ENCODE assay signal across 11 cellular contexts in the genomic region with DNA sequence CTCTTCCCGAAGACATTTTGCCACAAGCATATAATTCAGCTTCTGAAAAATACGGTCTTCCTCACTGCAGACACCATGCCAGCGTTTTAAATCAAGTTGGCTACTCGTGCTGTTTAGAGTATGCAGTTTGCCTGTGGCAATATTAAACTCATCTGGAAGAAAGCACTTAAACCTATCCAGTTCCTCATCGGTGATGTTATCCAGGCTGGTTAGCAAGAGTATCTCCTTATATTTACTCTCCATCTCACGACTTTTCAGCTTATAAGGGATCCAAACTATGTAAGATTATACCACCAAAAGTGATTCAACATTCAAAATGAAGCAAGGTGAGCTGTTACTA. TPM values are rescaled to one million over a fixed set of nuclear protein-coding genes. Genes with fewer than 3 reads are reported as not detected.
DNase-seq lines count a peak whose midpoint lies in the region; ATAC-seq and TF ChIP-seq lines count a peak whose summit lies in the region.
"Had no signal": no experiment of that assay in that cellular context is flagged by ENCODE, and none has a peak within 500 bp of the region (broad histone marks: within the 10 kb centered on the region; RNA-seq: fewer than 3 reads in every experiment).

No MANE protein-coding gene starts in this region.

- no peaks in the 10 kb centered on the region for H3K9me3 ChIP-seq in breast epithelium
- no peaks in the 10 kb centered on the region for H3K9me3 ChIP-seq in iPS-18a (ENCODE audit: control insufficient read depth, low read depth, low read length)
- no peaks in the 10 kb centered on the region for H3K9me3 ChIP-seq in gastrocnemius medialis

- peaks cover 3% of the 10 kb centered on the region for H3K27me3 Mint-ChIP-seq in HFFc6 (ENCODE audit: insufficient read depth)

- H3K36me3 ChIP-seq in breast epithelium (no peaks in the 10 kb centered on the region), iPS-18a (ENCODE audit: control insufficient read depth, low read depth, low read length) (no peaks in the 10 kb centered on the region), gastrocnemius medialis (no peaks in the 10 kb centered on the region)

- in situ Hi-C loops in gastrocnemius medialis (cut with MboI; ENCODE audit: low sequenced_read_pairs in 4 of 4) = no loop called here

- no peaks in the 10 kb centered on the region for H3K9me3 Mint-ChIP-seq in HFFc6

- peaks cover 34% of the 10 kb centered on the region for H3K4me1 Mint-ChIP-seq in HFFc6 (ENCODE audit: low read depth)

- DNase-seq in HFFc6 = peak; percentile 29
- no peak for DNase-seq in breast epithelium (ENCODE audit: low spot score in 2 of 2)
- no peak for DNase-seq in gastrocnemius medialis
- DNase-seq in NCI-H774 (lab: John Stamatoyannopoulos, UW) = no peak
- no peak for DNase-seq in AG08395 (ENCODE audit: low spot score)
- DNase-seq in occipital lobe (lab: John Stamatoyannopoulos, UW) = no peak
- no peak for DNase-seq in posterior cingulate gyrus
- DNase-seq: activated CD4-positive, alpha-beta T cell treated with anti-CD3 and anti-CD28 coated beads, Interleukin-2, amount 50 U/mL, for 1 hour; DMS79; NK-92 treated with Interleukin-12 subunit alpha and Interleukin-12 subunit beta, amount 100 ng/mL, for 24 hours had no signal

- H3K27ac Mint-ChIP-seq in HFFc6 = peak overlapping the region; percentile 85

- ATAC-seq in gastrocnemius medialis = peak; percentile 23

- peak overlapping the region; percentile 57 to 73 (median 59) for H3K4me3 ChIP-seq in breast epithelium
- H3K4me3 ChIP-seq in iPS-18a (ENCODE audit: low read length) = peak overlapping the region; percentile 95
- peak overlapping the region; percentile 50 to 64 (median 56) for H3K4me3 ChIP-seq in gastrocnemius medialis

- peak overlapping the region; percentile 88 for H3K4me3 Mint-ChIP-seq in HFFc6

- H3K36me3 Mint-ChIP-seq in HFFc6 (ENCODE audit: low read depth) = no peaks in the 10 kb centered on the region

- TF ChIP-seq POLR2A in breast epithelium (IDR thresholded peaks at IDR 0.05) (no peak), gastrocnemius medialis (IDR thresholded peaks at IDR 0.05) (no peak)

- H3K9ac ChIP-seq in iPS-18a (ENCODE audit: low read length) = peak overlapping the region; percentile 29

- intact Hi-C loops in breast epithelium (cut with DNase I; ENCODE audit: low total_unique reads) (no loop called here), gastrocnemius medialis (cut with DNase I; ENCODE audit: low total_unique reads) (no loop called here), posterior cingulate gyrus (cut with DNase I) (no loop called here)

- TF ChIP-seq CTCF in HFFc6 (IDR thresholded peaks at IDR 0.05) (no peak), breast epithelium (IDR thresholded peaks at IDR 0.05) (no peak), gastrocnemius medialis (IDR thresholded peaks at IDR 0.05 in 4 of 5, conservative IDR thresholded peaks at IDR 0.05 in 1 of 5) (no peak)

- H3K4me1 ChIP-seq in breast epithelium (no peaks in the 10 kb centered on the region), iPS-18a (ENCODE audit: control insufficient read depth, low read depth, low read length) (peaks cover 13% of the 10 kb centered on the region), gastrocnemius medialis (peaks cover 0 to 6% of the 10 kb centered on the region in 2 donors)

- H3K27me3 ChIP-seq in breast epithelium (no peaks in the 10 kb centered on the region), iPS-18a (ENCODE audit: control insufficient read depth, insufficient read depth, low read length) (peaks cover 9% of the 10 kb centered on the region), gastrocnemius medialis (no peaks in the 10 kb centered on the region)

- H3K27ac ChIP-seq in breast epithelium (peak overlapping the region; percentile 93 to 96), iPS-18a (ENCODE audit: low read length) (peak overlapping the region; percentile 10), gastrocnemius medialis (peak overlapping the region; percentile 72 to 86 (median 76))

RNA-seq across cellular contexts. Expression of a gene that starts 9.7 kb away (rescaled TPM):
- 10 to 100 TPM; 50.5 to 70.7 (median 67.3) TPM for total RNA-seq in HFFc6 (2021; fragmentation: NEBNext Ultra II Directional; extraction: Animal tissue kit (Norgen Biotek cat#: 25700))
- total RNA-seq in breast epithelium (100 to 1,000 TPM in 2 of 3 donors, 10 to 100 TPM in 1; 96.2 to 132 (median 109) TPM), gastrocnemius medialis (10 to 100 TPM; 13.5 to 18.5 (median 14.2) TPM), occipital lobe (23.4 TPM)

Comparison
In these comparisons a context has a peak if more than half of its experiments do, and no peak if none do; other contexts are left out.
1. H3K27ac ChIP-seq: peak in every context shown above with its lines; median percentile 94 in breast epithelium; 76 in gastrocnemius medialis; 10 in iPS-18a.